Comparison of ENCODE assay signal across 8 cellular contexts in genomic region chr10:102502029-102502336, GRCh38. TPM values are rescaled to one million over a fixed set of nuclear protein-coding genes. Genes with fewer than 3 reads are reported as not detected.
DNase-seq lines count a peak whose midpoint lies in the region; ATAC-seq and TF ChIP-seq lines count a peak whose summit lies in the region.

No MANE protein-coding gene starts in this region.

- peak overlapping the region; percentile 35 to 76 for H3K4me3 ChIP-seq in DND-41 (ENCODE audit: low read depth in 1 of 2, low read length in 2 of 2)
- peak overlapping the region; percentile 71 for H3K4me3 ChIP-seq in GM23338
- peak overlapping the region; percentile 90 to 97 (median 94) for H3K4me3 ChIP-seq in Peyer's patch
- H3K4me3 ChIP-seq in fibroblast of mammary gland (ENCODE audit: control insufficient read depth, low read depth, low read length) = peak overlapping the region; percentile 99

- ATAC-seq in DND-41 (ENCODE audit: insufficient read depth, low read depth) (peak; percentile 74), GM23338 (peak; percentile 71), naive B cell (ENCODE audit: low read depth in 2 of 2) (peak; percentile 75 to 76)
- ATAC-seq in stimulated activated effector memory CD8-positive, alpha-beta T cell treated with anti-CD3 and anti-CD28 coated beads, Interleukin-12 subunit alpha, Interleukin-12 subunit beta, amount 100 ng/mL, for 72 hours = peak; percentile 86

- no peaks in the 10 kb centered on the region for H3K9me3 ChIP-seq in DND-41 (ENCODE audit: insufficient read depth, low read length, severe bottlenecking)
- H3K9me3 ChIP-seq in Peyer's patch = no peaks in the 10 kb centered on the region

- H3K9me3 Mint-ChIP-seq in GM23338 (no peaks in the 10 kb centered on the region), naive B cell (no peaks in the 10 kb centered on the region)
- no peaks in the 10 kb centered on the region for H3K9me3 Mint-ChIP-seq in stimulated activated effector memory CD8-positive, alpha-beta T cell treated with anti-CD3 and anti-CD28 coated beads, Interleukin-12 subunit alpha, Interleukin-12 subunit beta, amount 100 ng/mL, for 72 hours

- peaks cover 32% of the 10 kb centered on the region for H3K36me3 ChIP-seq in DND-41 (ENCODE audit: insufficient read depth, low read length)
- no peaks in the 10 kb centered on the region for H3K36me3 ChIP-seq in GM23338 (ENCODE audit: insufficient read depth)
- no peaks in the 10 kb centered on the region for H3K36me3 ChIP-seq in Peyer's patch

- H3K36me3 Mint-ChIP-seq in GM23338 (ENCODE audit: low read depth) = no peaks in the 10 kb centered on the region
- H3K36me3 Mint-ChIP-seq in naive B cell = no peaks in the 10 kb centered on the region
- H3K36me3 Mint-ChIP-seq in stimulated activated effector memory CD8-positive, alpha-beta T cell treated with anti-CD3 and anti-CD28 coated beads, Interleukin-12 subunit alpha, Interleukin-12 subunit beta, amount 100 ng/mL, for 72 hours = peaks cover 20% of the 10 kb centered on the region

- H3K27me3 ChIP-seq in DND-41 (ENCODE audit: insufficient read depth, low read length, poor library complexity) (no peaks in the 10 kb centered on the region), GM23338 (ENCODE audit: insufficient read depth) (peaks cover 16% of the 10 kb centered on the region), Peyer's patch (no peaks in the 10 kb centered on the region)

- H3K27ac ChIP-seq in DND-41 (ENCODE audit: low read length) (peak overlapping the region; percentile 81), GM23338 (ENCODE audit: low read depth) (no peak overlapping the region), Peyer's patch (peak overlapping the region; percentile 92 to 95 (median 94))

- peaks cover 7% of the 10 kb centered on the region for H3K27me3 Mint-ChIP-seq in GM23338 (ENCODE audit: insufficient read depth, low read depth, poor library complexity)
- H3K27me3 Mint-ChIP-seq in naive B cell = no peaks in the 10 kb centered on the region

- peaks cover 42% of the 10 kb centered on the region for H3K4me1 ChIP-seq in DND-41 (ENCODE audit: insufficient read depth, low read length)
- H3K4me1 ChIP-seq in GM23338 (ENCODE audit: insufficient read depth) = peaks cover 6% of the 10 kb centered on the region; the same call in 1 of the 2 replicates
- H3K4me1 ChIP-seq in Peyer's patch = peaks cover 0 to 25% (median 9%) of the 10 kb centered on the region in 4 donors

- H3K27ac Mint-ChIP-seq in GM23338 = no peak overlapping the region
- no peak overlapping the region for H3K27ac Mint-ChIP-seq in naive B cell
- H3K27ac Mint-ChIP-seq in stimulated activated effector memory CD8-positive, alpha-beta T cell treated with anti-CD3 and anti-CD28 coated beads, Interleukin-12 subunit alpha, Interleukin-12 subunit beta, amount 100 ng/mL, for 72 hours = no peak overlapping the region

- H3K4me1 Mint-ChIP-seq in GM23338 = peaks cover 8% of the 10 kb centered on the region; the same call in 2 of the 3 replicates
- H3K4me1 Mint-ChIP-seq in naive B cell = peaks cover 20 to 43% (median 26%) of the 10 kb centered on the region in 3 donors
- peaks cover 33% of the 10 kb centered on the region for H3K4me1 Mint-ChIP-seq in stimulated activated effector memory CD8-positive, alpha-beta T cell treated with anti-CD3 and anti-CD28 coated beads, Interleukin-12 subunit alpha, Interleukin-12 subunit beta, amount 100 ng/mL, for 72 hours

- DNase-seq in DND-41 = peak; percentile 100
- DNase-seq in GM23338 (ENCODE audit: low spot score) = peak; percentile 99
- peak; percentile 99 for DNase-seq in Kasumi-1 (lab: John Stamatoyannopoulos, UW)
- DNase-seq in Peyer's patch = peak; percentile 98 to 100 (median 99)
- DNase-seq in activated T-helper 1 cell treated with anti-CD3 and anti-CD28 coated beads, Interleukin-2, amount 50 U/mL, for 16 hours (ENCODE audit: low read depth in 1 of 2, low spot score in 1 of 2) = peak; percentile 93 to 95
- peak; percentile 99 for DNase-seq in fibroblast of mammary gland (ENCODE audit: low read depth)
- DNase-seq in naive B cell = peak; percentile 99
- peak; percentile 98 to 100 for DNase-seq in stimulated activated effector memory CD8-positive, alpha-beta T cell treated with anti-CD3 and anti-CD28 coated beads, Interleukin-12 subunit alpha, Interleukin-12 subunit beta, amount 100 ng/mL, for 72 hours (ENCODE audit: low spot score in 2 of 2)

- no peak overlapping the region for H3K4me3 Mint-ChIP-seq in GM23338
- H3K4me3 Mint-ChIP-seq in naive B cell = no peak overlapping the region
- no peak overlapping the region for H3K4me3 Mint-ChIP-seq in stimulated activated effector memory CD8-positive, alpha-beta T cell treated with anti-CD3 and anti-CD28 coated beads, Interleukin-12 subunit alpha, Interleukin-12 subunit beta, amount 100 ng/mL, for 72 hours

- H2AFZ ChIP-seq in DND-41 (ENCODE audit: low read depth, low read length) (peak overlapping the region; percentile 86), GM23338 (peak overlapping the region; percentile 90)

- peaks cover 79% of the 10 kb centered on the region for H3K79me2 ChIP-seq in DND-41 (ENCODE audit: insufficient read depth, low read length)
- H3K79me2 ChIP-seq in GM23338 (replicated peaks; ENCODE audit: insufficient read depth) = peaks cover 47% of the 10 kb centered on the region

- H3K4me2 ChIP-seq in DND-41 (ENCODE audit: insufficient read depth, low read length) = peak overlapping the region; percentile 94; the same call in 1 of the 2 replicates
- peak overlapping the region; percentile 91 for H3K4me2 ChIP-seq in GM23338

- H4K20me1 ChIP-seq in DND-41 (ENCODE audit: insufficient read depth, low read length) (peaks cover 55% of the 10 kb centered on the region), GM23338 (replicated peaks; ENCODE audit: insufficient read depth) (peaks cover 49% of the 10 kb centered on the region)

- TF ChIP-seq POLR2A in Peyer's patch (IDR thresholded peaks at IDR 0.05) = no peak

- peaks cover 3% of the 10 kb centered on the region; the same call in 1 of the 2 replicates for H3F3A ChIP-seq in GM23338 (replicated peaks; ENCODE audit: low read depth)

- H3K9me2 ChIP-seq in GM23338 (ENCODE audit: insufficient read depth) = no peaks in the 10 kb centered on the region

- H3K9ac ChIP-seq in DND-41 (ENCODE audit: low read depth, low read length) = peak overlapping the region; percentile 63

- no peak for TF ChIP-seq CTCF in DND-41 (IDR thresholded peaks at IDR 0.05; ENCODE audit: borderline replicate concordance, extremely low read depth, low read length, poor library complexity, severe bottlenecking)
- TF ChIP-seq CTCF in GM23338 (conservative IDR thresholded peaks at IDR 0.05; ENCODE audit: low read depth in 2 of 2) = no peak
- TF ChIP-seq CTCF in Peyer's patch (IDR thresholded peaks at IDR 0.05) = no peak
- no peak for TF ChIP-seq CTCF in fibroblast of mammary gland (conservative IDR thresholded peaks at IDR 0.05; ENCODE audit: control insufficient read depth, insufficient read depth, low read depth, low read length)

TF ChIP-seq in GM23338, 12 proteins besides CTCF, POLR2A, EP300 and RAD21:
- TF ChIP-seq EZH2phosphoT487 (IDR thresholded peaks at IDR 0.05; ENCODE audit: unreplicated experiment) (no peak), CREB1 (CRISPR knock-in tag; IDR thresholded peaks at IDR 0.05; ENCODE audit: low read depth) (peak; percentile 79)
TF ChIP-seq in GM23338: peak in this region for 1.

RNA-seq across cellular contexts. Expression of gene ACTR1A, which starts 0.5 kb away (rescaled TPM):
- total RNA-seq in GM23338 (2014; rRNA removed; shearing (Covaris generic)) = 96.9 and 101 TPM in 2 replicates
- polyA plus RNA-seq in GM23338 (2016; fragmentation: Nextera tagmentation; extraction: Ambion mirVana) (39.4 and 41.2 TPM in 2 replicates), naive B cell (ENCODE audit: low read depth in 6 of 6) (10 to 100 TPM; 41.8 to 66.6 (median 45.1) TPM)
- total RNA-seq in Peyer's patch = 10 to 100 TPM; 41.3 to 79.7 (median 71.3) TPM

RNA-seq across cellular contexts. Expression of gene SUFU, which starts 1.8 kb away (rescaled TPM):
- total RNA-seq in GM23338 (2014; rRNA removed; shearing (Covaris generic)) = 5.6 and 6.6 TPM in 2 replicates
- polyA plus RNA-seq in GM23338 (2016; fragmentation: Nextera tagmentation; extraction: Ambion mirVana) (2.8 and 3.3 TPM in 2 replicates), naive B cell (ENCODE audit: low read depth in 6 of 6) (1 to 10 TPM in 5 of 6 donors, under 1 TPM in 1; 0.84 to 7.8 (median 4.0) TPM)
- total RNA-seq in Peyer's patch = 10 to 100 TPM in 1 of 4 donors, 1 to 10 TPM in 3; 6.5 to 11.0 (median 9.2) TPM

RNA-seq across cellular contexts. Expression of gene C10orf95, which starts 50.6 kb away (rescaled TPM):
- 0.69 TPM in 1 of 2 replicates, not detected in the other for total RNA-seq in GM23338 (2014; rRNA removed; shearing (Covaris generic))
- polyA plus RNA-seq in GM23338 (2016; fragmentation: Nextera tagmentation; extraction: Ambion mirVana) = 1.1 and 1.5 TPM in 2 replicates
- 1 to 10 TPM in 1 of 4 donors, under 1 TPM in 1, not detected in 2; 0.85 to 2.8 TPM for total RNA-seq in Peyer's patch
- 1 to 10 TPM in 3 of 6 donors, under 1 TPM in 3; 0.29 to 1.9 (median 0.99) TPM for polyA plus RNA-seq in naive B cell (ENCODE audit: low read depth in 6 of 6)
